In genomic region chr1:163258181-163258580, GRCh38 we compare ENCODE assay signal across 21 cellular contexts. TPM values are rescaled to one million over a fixed set of nuclear protein-coding genes. Genes with fewer than 3 reads are reported as not detected.
A peak's percentile ranks its signal among the peaks of the same experiment; 100 is the strongest.
DNase-seq lines count a peak whose midpoint lies in the region; ATAC-seq and TF ChIP-seq lines count a peak whose summit lies in the region.
"Had no signal": no experiment of that assay in that cellular context is flagged by ENCODE, and none has a peak within 500 bp of the region (broad histone marks: within the 10 kb centered on the region; RNA-seq: fewer than 3 reads in every experiment).

No MANE protein-coding gene starts in this region.

- H3K9me2 ChIP-seq in PC-3 (replicated peaks; ENCODE audit: low read length) = no peaks in the 10 kb centered on the region

- no CpG with 5 or more reads among the region's 1 CpG for WGBS in mesenchymal stem cell

- no TSS peak for BruUV-seq in PC-3 (replicated peaks; lab: Mats Ljungman, UMichigan)

- H3K27ac ChIP-seq in PC-3 (ENCODE audit: low read length) = peak overlapping the region; percentile 69
- H3K27ac ChIP-seq in mesenchymal stem cell (ENCODE audit: low read length, poor library complexity, severe bottlenecking) = no peak overlapping the region
- H3K27ac ChIP-seq in foreskin keratinocyte = no peak overlapping the region
- H3K27ac ChIP-seq: pancreas, testis had no signal

- peak overlapping the region; percentile 38; the same call in 1 of the 2 replicates for H3K4me2 ChIP-seq in PC-3 (ENCODE audit: low read length)
- no peak overlapping the region for H3K4me2 ChIP-seq in mesenchymal stem cell (ENCODE audit: low read length, poor library complexity, severe bottlenecking)

- TF ChIP-seq CTCF in AG09319 (IDR thresholded peaks at IDR 0.05; ENCODE audit: low read depth, low read length) (no peak), PC-3 (conservative IDR thresholded peaks at IDR 0.05; ENCODE audit: low read depth, low read length) (no peak), foreskin keratinocyte (conservative IDR thresholded peaks at IDR 0.05) (no peak)

- H2AFZ ChIP-seq in PC-3 (ENCODE audit: low read length) (no peak overlapping the region), mesenchymal stem cell (ENCODE audit: low read depth, low read length) (no peak overlapping the region)

- H2AK5ac ChIP-seq in mesenchymal stem cell (ENCODE audit: low read length, severe bottlenecking) = no peak overlapping the region

- H3K9ac ChIP-seq in PC-3 (ENCODE audit: low read length) = no peak overlapping the region
- H3K9ac ChIP-seq in mesenchymal stem cell (ENCODE audit: low read length) = no peak overlapping the region

- no peaks in the 10 kb centered on the region for H3K79me2 ChIP-seq in PC-3 (ENCODE audit: low read length)

- no peak overlapping the region for H2BK12ac ChIP-seq in mesenchymal stem cell (ENCODE audit: low read length in 2 of 2)

- H2BK15ac ChIP-seq in mesenchymal stem cell (ENCODE audit: low read depth, poor library complexity, severe bottlenecking) = no peak overlapping the region

- no peak overlapping the region for H3K4me3 ChIP-seq in PC-3 (ENCODE audit: low read length)
- H3K4me3 ChIP-seq in mesenchymal stem cell (ENCODE audit: insufficient read depth in 1 of 2, low read depth in 1 of 2, low read length in 2 of 2) = no peak overlapping the region
- H3K4me3 ChIP-seq: pancreas, testis had no signal

- no peaks in the 10 kb centered on the region for H3F3A ChIP-seq in PC-3 (ENCODE audit: low read length, unreplicated experiment)

- POLR2A ChIA-PET in PC-3 (lab: Charles Lee; ENCODE audit: unreplicated experiment) = interaction anchor here (0.6 kb wide), 1 partner anchor 30 kb away, joined by 3 read pairs; no protein-coding TSS in a partner anchor

- H3K4ac ChIP-seq in mesenchymal stem cell (ENCODE audit: low read depth in 1 of 2, low read length in 2 of 2) = no peak overlapping the region

- H3K79me1 ChIP-seq in mesenchymal stem cell (replicated peaks; ENCODE audit: low read length, poor library complexity, severe bottlenecking) = no peaks in the 10 kb centered on the region

- H3K23ac ChIP-seq in mesenchymal stem cell (ENCODE audit: low read length in 2 of 2) = no peak overlapping the region

- no peak overlapping the region for H4K8ac ChIP-seq in mesenchymal stem cell (ENCODE audit: low read length)

- H4K20me1 ChIP-seq in PC-3 (ENCODE audit: low read length) = no peaks in the 10 kb centered on the region

- H3K27me3 ChIP-seq in PC-3 (ENCODE audit: low read length) = no peaks in the 10 kb centered on the region
- H3K27me3 ChIP-seq in mesenchymal stem cell (ENCODE audit: control insufficient read depth in 1 of 2, insufficient read depth in 1 of 2, low read length in 2 of 2) = no peaks in the 10 kb centered on the region
- H3K27me3 ChIP-seq in foreskin keratinocyte = no peaks in the 10 kb centered on the region
- H3K27me3 ChIP-seq: pancreas, testis had no signal

- H3K36me3 ChIP-seq in PC-3 (ENCODE audit: low read depth, low read length) (no peaks in the 10 kb centered on the region), mesenchymal stem cell (ENCODE audit: control insufficient read depth in 1 of 2, insufficient read depth in 2 of 2, low read depth in 1 of 2, low read length in 2 of 2) (no peaks in the 10 kb centered on the region)
- H3K36me3 ChIP-seq: pancreas had no signal

- CTCF ChIA-PET in PC-3 (lab: Charles Lee) = no interaction called here

- H3K4me1 ChIP-seq in PC-3 (ENCODE audit: insufficient read depth, low read length) = peaks cover 15% of the 10 kb centered on the region
- no peaks in the 10 kb centered on the region for H3K4me1 ChIP-seq in mesenchymal stem cell (ENCODE audit: control insufficient read depth, insufficient read depth, low read depth, low read length)
- H3K4me1 ChIP-seq in foreskin keratinocyte = no peaks in the 10 kb centered on the region
- H3K4me1 ChIP-seq: pancreas, testis had no signal

- no peak overlapping the region for H2BK5ac ChIP-seq in mesenchymal stem cell (ENCODE audit: low read depth, low read length, poor library complexity, severe bottlenecking)

- no peak overlapping the region for H3K14ac ChIP-seq in mesenchymal stem cell (ENCODE audit: low read length in 2 of 2)

- no peaks in the 10 kb centered on the region for H3K9me3 ChIP-seq in PC-3 (ENCODE audit: low read length)
- H3K9me3 ChIP-seq in mesenchymal stem cell (ENCODE audit: control insufficient read depth, low read length) = no peaks in the 10 kb centered on the region
- H3K9me3 ChIP-seq: pancreas, testis had no signal

- no peak overlapping the region for H4K91ac ChIP-seq in mesenchymal stem cell (ENCODE audit: low read length)

- ATAC-seq in PC-3 (peak; percentile 96), foreskin keratinocyte (no peak), GM18519 (IDR thresholded peaks at IDR 0.05; ENCODE audit: low FRiP score, unreplicated experiment) (no peak)
- ATAC-seq: CD8-positive, alpha-beta T cell; pancreas; sciatic nerve; stimulated activated effector memory CD8-positive, alpha-beta T cell treated with anti-CD3 and anti-CD28 coated beads, Interleukin-12 subunit alpha, Interleukin-12 subunit beta, amount 100 ng/mL, for 72 hours had no signal

- intact Hi-C loops in PC-3 (cut with micrococcal nuclease) = loop anchor here (2.0 to 5.0 kb wide), 4 partner anchors 39 to 86 kb away; partner anchors contain the start of gene NUF2

- DNase-seq in AG09319 (ENCODE audit: extremely low read depth, low read depth) (peak; percentile 15), PC-3 (peak; percentile 71), dermis blood vessel endothelial cell (peak; percentile 2), mesenchymal stem cell (peak; percentile 78), foreskin keratinocyte (no peak), cortex of kidney (lab: John Stamatoyannopoulos, UW) (no peak)
- no peak for DNase-seq in stimulated activated CD8-positive, alpha-beta memory T cell treated with anti-CD3 and anti-CD28 coated beads, Interleukin-4, amount 100 ng/mL, for 48 hours
- DNase-seq: activated CD4-positive, alpha-beta T cell treated with anti-CD3 and anti-CD28 coated beads for 48 hours; activated naive CD8-positive, alpha-beta T cell treated with anti-CD3 and anti-CD28 coated beads, Interleukin-2, amount 10 ng/mL, durations not matched to agents 7 days and 5 days; CD8-positive, alpha-beta T cell; DND-41; erythroblast; naive B cell; NCI-H1694; NCI-H774; pancreas; SIG-M5; testis had no signal

- no peak overlapping the region for H3K18ac ChIP-seq in mesenchymal stem cell (ENCODE audit: low read depth in 1 of 2, low read length in 2 of 2)

- H2BK120ac ChIP-seq in mesenchymal stem cell (ENCODE audit: low read depth, low read length) = no peak overlapping the region

RNA-seq across cellular contexts. Expression of gene RGS5, which starts 55.5 kb away (rescaled TPM):
- 5.0 and 13.4 TPM in 2 replicates for total RNA-seq in PC-3 (2014; rRNA removed)
- total RNA-seq in dermis blood vessel endothelial cell = 1.6 and 5.3 TPM in 2 replicates
- polyA plus RNA-seq in mesenchymal stem cell (2013, experiment 1 of 2) = 54.5 TPM
- 51.6 TPM for polyA plus RNA-seq in mesenchymal stem cell (2013, experiment 2 of 2)
- total RNA-seq in foreskin keratinocyte = 0.99 and 1.3 TPM in 2 replicates
- polyA plus RNA-seq in foreskin keratinocyte = 0.37 and 0.90 TPM in 2 replicates

Comparison
In these comparisons a context has a peak if more than half of its experiments do, and no peak if none do; other contexts are left out.
1. DNase-seq: peak in AG09319 (single experiment), PC-3 (single experiment), dermis blood vessel endothelial cell (single experiment) and mesenchymal stem cell (single experiment); none in stimulated activated CD8-positive, alpha-beta memory T cell treated with anti-CD3 and anti-CD28 coated beads, Interleukin-4, amount 100 ng/mL, for 48 hours (single experiment), foreskin keratinocyte (0 of 2) and cortex of kidney (single experiment).